ENCODE assay signal across 9 cellular contexts in genomic region chr14:61034416-61035100, GRCh38. TPM values are rescaled to one million over a fixed set of nuclear protein-coding genes. Genes with fewer than 3 reads are reported as not detected.
DNase-seq lines count a peak whose midpoint lies in the region; ATAC-seq and TF ChIP-seq lines count a peak whose summit lies in the region.
"Had no signal": no experiment of that assay in that cellular context is flagged by ENCODE, and none has a peak within 500 bp of the region (broad histone marks: within the 10 kb centered on the region; RNA-seq: fewer than 3 reads in every experiment).

No MANE protein-coding gene starts in this region.

- H3K4me1 Mint-ChIP-seq in activated T-helper 2 cell treated with anti-CD3 and anti-CD28 coated beads, Interferon-gamma antibody, Interleukin-2, Interleukin-4, amounts not matched to agents 10 μg/mL and 5 μg/mL and 100 μg/mL, durations not matched to agents 14 hours and 24 hours and 36 hours (ENCODE audit: low read depth) = peaks cover 23% of the 10 kb centered on the region
- H3K4me1 Mint-ChIP-seq in activated T-cell treated with anti-CD3 and anti-CD28 coated beads, Interleukin-2, amount 50 U/mL, for 24 hours (ENCODE audit: low read depth) = peaks cover 8% of the 10 kb centered on the region
- H3K4me1 Mint-ChIP-seq: neural crest cell had no signal

- no peaks in the 10 kb centered on the region for H3K9me3 Mint-ChIP-seq in activated T-helper 2 cell treated with anti-CD3 and anti-CD28 coated beads, Interferon-gamma antibody, Interleukin-2, Interleukin-4, amounts not matched to agents 10 μg/mL and 5 μg/mL and 100 μg/mL, durations not matched to agents 14 hours and 24 hours and 36 hours
- H3K9me3 Mint-ChIP-seq in activated T-cell treated with anti-CD3 and anti-CD28 coated beads, Interleukin-2, amount 50 U/mL, for 24 hours = no peaks in the 10 kb centered on the region
- H3K9me3 Mint-ChIP-seq: neural crest cell had no signal

- no peaks in the 10 kb centered on the region for H3K27me3 Mint-ChIP-seq in activated T-helper 2 cell treated with anti-CD3 and anti-CD28 coated beads, Interferon-gamma antibody, Interleukin-2, Interleukin-4, amounts not matched to agents 10 μg/mL and 5 μg/mL and 100 μg/mL, durations not matched to agents 14 hours and 24 hours and 36 hours (ENCODE audit: low read depth)
- H3K27me3 Mint-ChIP-seq in activated T-cell treated with anti-CD3 and anti-CD28 coated beads, Interleukin-2, amount 50 U/mL, for 24 hours = no peaks in the 10 kb centered on the region

- H3K27ac Mint-ChIP-seq in activated T-helper 2 cell treated with anti-CD3 and anti-CD28 coated beads, Interferon-gamma antibody, Interleukin-2, Interleukin-4, amounts not matched to agents 10 μg/mL and 5 μg/mL and 100 μg/mL, durations not matched to agents 14 hours and 24 hours and 36 hours = peak overlapping the region; percentile 40
- no peak overlapping the region for H3K27ac Mint-ChIP-seq in activated T-cell treated with anti-CD3 and anti-CD28 coated beads, Interleukin-2, amount 50 U/mL, for 24 hours

- ATAC-seq in GM18502 (IDR thresholded peaks at IDR 0.05; ENCODE audit: poor library complexity, unreplicated experiment) (peak; percentile 94), GM21717 (IDR thresholded peaks at IDR 0.05; ENCODE audit: unreplicated experiment) (peak; percentile 90), heart right ventricle (no peak)

- H3K27ac ChIP-seq in KOPT-K1 (ENCODE audit: low read depth, low read length, poor library complexity, severe bottlenecking) = peak overlapping the region; percentile 14
- H3K27ac ChIP-seq in heart right ventricle = no peak overlapping the region

- no peak for TF ChIP-seq CTCF in heart right ventricle (IDR thresholded peaks at IDR 0.05)

- H3K4me3 ChIP-seq in heart right ventricle = no peak overlapping the region

- no peaks in the 10 kb centered on the region for H3K27me3 ChIP-seq in heart right ventricle

- no peak overlapping the region for H3K4me3 Mint-ChIP-seq in activated T-helper 2 cell treated with anti-CD3 and anti-CD28 coated beads, Interferon-gamma antibody, Interleukin-2, Interleukin-4, amounts not matched to agents 10 μg/mL and 5 μg/mL and 100 μg/mL, durations not matched to agents 14 hours and 24 hours and 36 hours (ENCODE audit: low read depth)
- H3K4me3 Mint-ChIP-seq in activated T-cell treated with anti-CD3 and anti-CD28 coated beads, Interleukin-2, amount 50 U/mL, for 24 hours = no peak overlapping the region
- H3K4me3 Mint-ChIP-seq: neural crest cell had no signal

- H3K4me1 ChIP-seq in heart right ventricle = peaks cover 0 to 13% (median 0%) of the 10 kb centered on the region in 9 donors

- no peaks in the 10 kb centered on the region for H3K9me3 ChIP-seq in KOPT-K1 (ENCODE audit: insufficient read depth, low read length, poor library complexity, severe bottlenecking)
- no peaks in the 10 kb centered on the region for H3K9me3 ChIP-seq in heart right ventricle

- intact Hi-C loops in activated T-helper 2 cell treated with anti-CD3 and anti-CD28 coated beads, Interferon-gamma antibody, Interleukin-2, Interleukin-4, amounts not matched to agents 10 μg/mL and 5 μg/mL and 100 μg/mL, durations not matched to agents 14 hours and 24 hours and 36 hours (cut with micrococcal nuclease) = loop anchor here (2.0 kb wide), 2 partner anchors 68 to 214 kb away; no protein-coding TSS in a partner anchor
- intact Hi-C loops in heart right ventricle (cut with DNase I) = no loop called here

- peaks cover 2% of the 10 kb centered on the region for H3K36me3 Mint-ChIP-seq in activated T-helper 2 cell treated with anti-CD3 and anti-CD28 coated beads, Interferon-gamma antibody, Interleukin-2, Interleukin-4, amounts not matched to agents 10 μg/mL and 5 μg/mL and 100 μg/mL, durations not matched to agents 14 hours and 24 hours and 36 hours (ENCODE audit: low read depth)
- H3K36me3 Mint-ChIP-seq in activated T-cell treated with anti-CD3 and anti-CD28 coated beads, Interleukin-2, amount 50 U/mL, for 24 hours (ENCODE audit: low read depth) = no peaks in the 10 kb centered on the region

- H3K36me3 ChIP-seq in KOPT-K1 (ENCODE audit: insufficient read depth, low read length) (no peaks in the 10 kb centered on the region), heart right ventricle (no peaks in the 10 kb centered on the region)

- WGBS in heart right ventricle, 2 donors = 59 to 65% methylated on average over 4 of the region's 4 CpGs

- no peak for DNase-seq in activated T-helper 2 cell treated with anti-CD3 and anti-CD28 coated beads, Interferon-gamma antibody, Interleukin-2, Interleukin-4, amounts not matched to agents 10 μg/mL and 5 μg/mL and 100 μg/mL, durations not matched to agents 14 hours and 24 hours and 36 hours (ENCODE audit: low spot score)
- no peak for DNase-seq in activated T-cell treated with anti-CD3 and anti-CD28 coated beads, Interleukin-2, amount 50 U/mL, for 24 hours
- no peak for DNase-seq in heart right ventricle
- no peak for DNase-seq in NCI-H2227 (lab: John Stamatoyannopoulos, UW; ENCODE audit: unreplicated experiment)
- no peak for DNase-seq in NCI-H187 (lab: John Stamatoyannopoulos, UW)

RNA-seq across cellular contexts. Expression of gene SLC38A6, which starts 53.5 kb away (rescaled TPM):
- 4.6 and 5.2 TPM in 2 replicates for total RNA-seq in activated T-helper 2 cell treated with anti-CD3 and anti-CD28 coated beads, Interferon-gamma antibody, Interleukin-2, Interleukin-4, amounts not matched to agents 10 μg/mL and 5 μg/mL and 100 μg/mL, durations not matched to agents 14 hours and 24 hours and 36 hours
- 1 to 10 TPM; 2.7 to 8.9 (median 3.6) TPM for total RNA-seq in heart right ventricle
- polyA plus RNA-seq in heart right ventricle = 1 to 10 TPM; 2.6 to 7.8 TPM

RNA-seq across cellular contexts. Expression of gene TRMT5, which starts 53.7 kb away (rescaled TPM):
- 14.1 and 15.5 TPM in 2 replicates for total RNA-seq in activated T-helper 2 cell treated with anti-CD3 and anti-CD28 coated beads, Interferon-gamma antibody, Interleukin-2, Interleukin-4, amounts not matched to agents 10 μg/mL and 5 μg/mL and 100 μg/mL, durations not matched to agents 14 hours and 24 hours and 36 hours
- 1 to 10 TPM; 5.3 to 8.9 (median 6.8) TPM for total RNA-seq in heart right ventricle
- polyA plus RNA-seq in heart right ventricle = 1 to 10 TPM; 2.0 TPM

Comparison
In these comparisons a context has a peak if more than half of its experiments do, and no peak if none do; other contexts are left out.
1. ATAC-seq: peak in GM18502 (single experiment) and GM21717 (single experiment); none in heart right ventricle (0 of 8).